In genomic region chr2:20580690-20581437, GRCh38 we compare ENCODE assay signal across 15 cellular contexts.
DNase-seq lines count a peak whose midpoint lies in the region; ATAC-seq and TF ChIP-seq lines count a peak whose summit lies in the region.
"Had no signal": no experiment of that assay in that cellular context is flagged by ENCODE, and none has a peak within 500 bp of the region (broad histone marks: within the 10 kb centered on the region; RNA-seq: fewer than 3 reads in every experiment).

No MANE protein-coding gene starts in this region.

- peak in 1 of 2 donors; percentile 5 for DNase-seq in heart right ventricle
- DNase-seq in right atrium auricular region (ENCODE audit: low spot score): no peak
- DNase-seq in coronary artery (ENCODE audit: low spot score): no peak
- no peak for DNase-seq in activated CD4-positive, alpha-beta T cell treated with anti-CD3 and anti-CD28 coated beads, Interleukin-2, amount 50 U/mL, for 4 hours
- no peak for DNase-seq in NCI-H2107 treated with DMSO at 0.1 percent for 48 hours (lab: John Stamatoyannopoulos, UW; ENCODE audit: unreplicated experiment)
- DNase-seq: activated CD8-positive, alpha-beta memory T cell treated with anti-CD3 and anti-CD28 coated beads for 24 hours; DMS153; glutamatergic neuron; NCI-H1417 treated with DMSO at 0.1 percent for 48 hours; NCI-H446 treated with DMSO at 0.1 percent for 48 hours had no signal

- no peaks in the 10 kb centered on the region for H3K9me3 Mint-ChIP-seq in nephron

- TF ChIP-seq CTCF in heart right ventricle (IDR thresholded peaks at IDR 0.05): no peak
- no peak for TF ChIP-seq CTCF in right atrium auricular region (IDR thresholded peaks at IDR 0.05)
- no peak for TF ChIP-seq CTCF in coronary artery (IDR thresholded peaks at IDR 0.05)
- no peak for TF ChIP-seq CTCF in nephron (IDR thresholded peaks at IDR 0.05; ENCODE audit: unreplicated experiment in 3 of 3)

- peaks cover 37 to 83% (median 71%) of the 10 kb centered on the region in 9 donors for H3K4me1 ChIP-seq in heart right ventricle
- peaks cover 5 to 89% of the 10 kb centered on the region in 2 donors for H3K4me1 ChIP-seq in right atrium auricular region

- intact Hi-C loops in heart right ventricle (cut with DNase I): loop anchor here in 2 of 10 donors (2.0 to 5.0 kb wide), 2 partner anchors 16 to 51 kb away; no protein-coding TSS in a partner anchor

- no peak for ATAC-seq in heart right ventricle
- no peak for ATAC-seq in HG02623 (IDR thresholded peaks at IDR 0.05; ENCODE audit: unreplicated experiment)
- ATAC-seq in GM18867 (IDR thresholded peaks at IDR 0.05; ENCODE audit: unreplicated experiment): no peak
- ATAC-seq: activated naive CD4-positive, alpha-beta T cell treated with anti-CD3 and anti-CD28 coated beads, Interleukin-2, amount 50 U/mL, for 72 hours had no signal

- peak overlapping the region; percentile 25 to 65 (median 60) for H3K27ac Mint-ChIP-seq in nephron

- H3K9me3 ChIP-seq in heart right ventricle (peaks cover 0 to 11% (median 7%) of the 10 kb centered on the region in 11 donors), right atrium auricular region (peaks cover 0 to 6% of the 10 kb centered on the region in 2 donors)

- H3K36me3 Mint-ChIP-seq in nephron (ENCODE audit: low read depth): no peaks in the 10 kb centered on the region

- WGBS in heart right ventricle, 2 donors: 84 to 86% methylated on average over 4 of the region's 4 CpGs

- H3K4me1 Mint-ChIP-seq in nephron: peaks cover 54% of the 10 kb centered on the region

- peak overlapping the region in 6 of 10 donors; percentile 29 to 95 (median 80) for H3K27ac ChIP-seq in heart right ventricle
- peak overlapping the region in 1 of 2 donors; percentile 89 for H3K27ac ChIP-seq in right atrium auricular region
- peak overlapping the region; percentile 55 to 82 for H3K27ac ChIP-seq in coronary artery

- no peaks in the 10 kb centered on the region for H3K27me3 ChIP-seq in heart right ventricle
- H3K27me3 ChIP-seq in right atrium auricular region: no peaks in the 10 kb centered on the region

- no peak overlapping the region for H3K4me3 Mint-ChIP-seq in nephron

- H3K27me3 Mint-ChIP-seq in nephron (ENCODE audit: low read depth): no peaks in the 10 kb centered on the region

- H3K4me3 ChIP-seq in heart right ventricle (no peak overlapping the region), right atrium auricular region (no peak overlapping the region), coronary artery (no peak overlapping the region)
- H3K4me3 ChIP-seq: skin epidermis had no signal

- H3K36me3 ChIP-seq in heart right ventricle (no peaks in the 10 kb centered on the region), right atrium auricular region (no peaks in the 10 kb centered on the region)
